ENCODE assay signal across 26 cellular contexts in genomic region chr11:12148466-12148865, GRCh38. TPM values are rescaled to one million over a fixed set of nuclear protein-coding genes. Genes with fewer than 3 reads are reported as not detected.
DNase-seq lines count a peak whose midpoint lies in the region; ATAC-seq lines count a peak whose summit lies in the region.
"Had no signal": no experiment of that assay in that cellular context is flagged by ENCODE, and none has a peak within 500 bp of the region (broad histone marks: within the 10 kb centered on the region; RNA-seq: fewer than 3 reads in every experiment).

No MANE protein-coding gene starts in this region.

- intact Hi-C loops in activated naive CD4-positive, alpha-beta T cell treated with anti-CD3 and anti-CD28 coated beads for 36 hours (cut with micrococcal nuclease): no loop called here
- intact Hi-C loops in naive thymus-derived CD4-positive, alpha-beta T cell (cut with micrococcal nuclease): no loop called here

- peaks cover 40% of the 10 kb centered on the region for H3K4me1 ChIP-seq in stomach smooth muscle (ENCODE audit: control insufficient read depth, insufficient read depth, low read length)
- H3K4me1 ChIP-seq in naive thymus-derived CD4-positive, alpha-beta T cell (ENCODE audit: control insufficient read depth in 2 of 2, insufficient read depth in 2 of 2, low read length in 2 of 2): peaks cover 0 to 27% of the 10 kb centered on the region in 2 donors
- H3K4me1 ChIP-seq: adrenal gland, HAP-1 had no signal

- H3K9me3 ChIP-seq in stomach smooth muscle (ENCODE audit: control insufficient read depth in 2 of 2, low read length in 2 of 2): no peaks in the 10 kb centered on the region
- H3K9me3 ChIP-seq in naive thymus-derived CD4-positive, alpha-beta T cell (ENCODE audit: control insufficient read depth in 2 of 3, low read length in 3 of 3): no peaks in the 10 kb centered on the region
- H3K9me3 ChIP-seq: adrenal gland, HAP-1, SJSA1, suprapubic skin had no signal

- H3K9me3 Mint-ChIP-seq in activated naive CD4-positive, alpha-beta T cell treated with anti-CD3 and anti-CD28 coated beads for 36 hours: no peaks in the 10 kb centered on the region
- H3K9me3 Mint-ChIP-seq in central memory CD8-positive, alpha-beta T cell: no peaks in the 10 kb centered on the region
- peaks cover 0 to 7% (median 0%) of the 10 kb centered on the region in 11 donors for H3K9me3 Mint-ChIP-seq in naive thymus-derived CD4-positive, alpha-beta T cell
- H3K9me3 Mint-ChIP-seq: IgD-negative memory B cell, nephron progenitor cell had no signal

- no peak overlapping the region for H3K9ac ChIP-seq in stomach smooth muscle (ENCODE audit: low read length in 2 of 2)

- H3K36me3 Mint-ChIP-seq in activated naive CD4-positive, alpha-beta T cell treated with anti-CD3 and anti-CD28 coated beads for 36 hours (ENCODE audit: low read depth): peaks cover 2% of the 10 kb centered on the region
- H3K36me3 Mint-ChIP-seq in central memory CD8-positive, alpha-beta T cell (ENCODE audit: insufficient read depth): no peaks in the 10 kb centered on the region
- peaks cover 0 to 36% (median 0%) of the 10 kb centered on the region in 5 donors for H3K36me3 Mint-ChIP-seq in naive thymus-derived CD4-positive, alpha-beta T cell
- H3K36me3 Mint-ChIP-seq: IgD-negative memory B cell had no signal

- no peaks in the 10 kb centered on the region for H3K27me3 Mint-ChIP-seq in activated naive CD4-positive, alpha-beta T cell treated with anti-CD3 and anti-CD28 coated beads for 36 hours (ENCODE audit: low read depth)
- no peaks in the 10 kb centered on the region for H3K27me3 Mint-ChIP-seq in central memory CD8-positive, alpha-beta T cell
- H3K27me3 Mint-ChIP-seq in naive thymus-derived CD4-positive, alpha-beta T cell: no peaks in the 10 kb centered on the region
- H3K27me3 Mint-ChIP-seq: CD4-positive, alpha-beta memory T cell; progenitor cell of endocrine pancreas had no signal

- CTCF ChIA-PET in activated naive CD4-positive, alpha-beta T cell treated with anti-CD3 and anti-CD28 coated beads for 36 hours (lab: Charles Lee): interaction anchor here (0.6 to 1.0 kb wide), 3 partner anchors 10 to 1888 kb away, joined by 3 to 7 read pairs (median 4); no protein-coding TSS in a partner anchor
- CTCF ChIA-PET in naive thymus-derived CD4-positive, alpha-beta T cell (lab: Charles Lee): interaction anchor here (0.6 kb wide), 1 partner anchor 10 kb away, joined by 3 read pairs; no protein-coding TSS in a partner anchor

- H3K27ac Mint-ChIP-seq in activated naive CD4-positive, alpha-beta T cell treated with anti-CD3 and anti-CD28 coated beads for 36 hours: peak overlapping the region; percentile 87
- H3K27ac Mint-ChIP-seq in central memory CD8-positive, alpha-beta T cell (ENCODE audit: low read depth): peak overlapping the region; percentile 49
- peak overlapping the region in 2 of 9 donors; percentile 28 to 88 for H3K27ac Mint-ChIP-seq in naive thymus-derived CD4-positive, alpha-beta T cell
- H3K27ac Mint-ChIP-seq: IgD-negative memory B cell, progenitor cell of endocrine pancreas had no signal

- peak overlapping the region; percentile 49 for H3K27ac ChIP-seq in stomach smooth muscle (ENCODE audit: low read length)
- no peak overlapping the region for H3K27ac ChIP-seq in naive thymus-derived CD4-positive, alpha-beta T cell (ENCODE audit: low read depth, low read length)
- H3K27ac ChIP-seq: PC-9, SJSA1, suprapubic skin had no signal

- H3K36me3 ChIP-seq in stomach smooth muscle (ENCODE audit: control insufficient read depth in 2 of 2, insufficient read depth in 2 of 2, low read length in 2 of 2): peaks cover 1 to 6% of the 10 kb centered on the region in 2 donors
- no peaks in the 10 kb centered on the region for H3K36me3 ChIP-seq in naive thymus-derived CD4-positive, alpha-beta T cell (ENCODE audit: control insufficient read depth in 2 of 3, insufficient read depth in 3 of 3, low read length in 3 of 3)
- H3K36me3 ChIP-seq: adrenal gland, HAP-1 had no signal

- no peak for DNase-seq in activated naive CD4-positive, alpha-beta T cell treated with anti-CD3 and anti-CD28 coated beads for 36 hours
- DNase-seq in activated naive CD4-positive, alpha-beta T cell (lab: John Stamatoyannopoulos, UW): no peak
- peak; percentile 1 for DNase-seq in NCI-H226
- DNase-seq in central memory CD8-positive, alpha-beta T cell (ENCODE audit: low spot score in 2 of 2): no peak
- no peak for DNase-seq in naive thymus-derived CD4-positive, alpha-beta T cell
- DNase-seq: activated CD4-positive, CD25-positive, alpha-beta regulatory T cell; adrenal gland; CD4-positive, alpha-beta memory T cell; central memory CD4-positive, alpha-beta T cell; DMS53; effector CD8-positive, alpha-beta T cell; glutamatergic neuron; NCI-H1694; nephron progenitor cell; PC-9; stimulated activated CD4-positive, alpha-beta T cell treated with anti-CD3 and anti-CD28 coated beads, Interleukin-4, amount 100 ng/mL, for 24 hours had no signal

- no peak overlapping the region for H3K4me3 Mint-ChIP-seq in activated naive CD4-positive, alpha-beta T cell treated with anti-CD3 and anti-CD28 coated beads for 36 hours
- H3K4me3 Mint-ChIP-seq in central memory CD8-positive, alpha-beta T cell: no peak overlapping the region
- peak overlapping the region in 1 of 10 donors; percentile 2 for H3K4me3 Mint-ChIP-seq in naive thymus-derived CD4-positive, alpha-beta T cell
- H3K4me3 Mint-ChIP-seq: IgD-negative memory B cell, nephron progenitor cell had no signal

- no peak overlapping the region for H3K4me3 ChIP-seq in stomach smooth muscle (ENCODE audit: low read length in 2 of 2)
- no peak overlapping the region for H3K4me3 ChIP-seq in naive thymus-derived CD4-positive, alpha-beta T cell (ENCODE audit: low read length)
- H3K4me3 ChIP-seq: adrenal gland, HAP-1, PC-9, SJSA1, skin epidermis, suprapubic skin had no signal

- ATAC-seq in central memory CD8-positive, alpha-beta T cell (replicated peaks; ENCODE audit: extremely low read depth, poor library complexity, severe bottlenecking): no peak
- ATAC-seq in GM19467 (IDR thresholded peaks at IDR 0.05; ENCODE audit: unreplicated experiment): no peak
- no peak for ATAC-seq in GM21381 (IDR thresholded peaks at IDR 0.05; ENCODE audit: unreplicated experiment)
- ATAC-seq in naive thymus-derived CD4-positive, alpha-beta T cell: no peak
- ATAC-seq: left colon had no signal

- POLR2A ChIA-PET in naive thymus-derived CD4-positive, alpha-beta T cell (lab: Charles Lee): no interaction called here

- H3K4me1 Mint-ChIP-seq in activated naive CD4-positive, alpha-beta T cell treated with anti-CD3 and anti-CD28 coated beads for 36 hours (ENCODE audit: low read depth): peaks cover 61% of the 10 kb centered on the region
- peaks cover 47% of the 10 kb centered on the region for H3K4me1 Mint-ChIP-seq in central memory CD8-positive, alpha-beta T cell
- peaks cover 29 to 82% (median 52%) of the 10 kb centered on the region in 7 donors for H3K4me1 Mint-ChIP-seq in naive thymus-derived CD4-positive, alpha-beta T cell

- no peaks in the 10 kb centered on the region for H3K27me3 ChIP-seq in stomach smooth muscle (ENCODE audit: control insufficient read depth in 1 of 2, insufficient read depth in 2 of 2, low read length in 2 of 2)
- no peaks in the 10 kb centered on the region for H3K27me3 ChIP-seq in naive thymus-derived CD4-positive, alpha-beta T cell (ENCODE audit: control insufficient read depth in 2 of 2, insufficient read depth in 2 of 2, low read length in 2 of 2)
- H3K27me3 ChIP-seq: adrenal gland, SJSA1, suprapubic skin had no signal

RNA-seq across cellular contexts. Expression of gene MICAL2, which starts 38.1 kb away (rescaled TPM):
- total RNA-seq in activated naive CD4-positive, alpha-beta T cell treated with anti-CD3 and anti-CD28 coated beads for 36 hours: 10 to 100 TPM; 48.7 to 54.6 TPM
- total RNA-seq in naive thymus-derived CD4-positive, alpha-beta T cell: 100 to 1,000 TPM in 1 of 5 experiments, 10 to 100 TPM in 2, 1 to 10 TPM in 2; 5.8 to 112 (median 13.4) TPM
- polyA plus RNA-seq in naive thymus-derived CD4-positive, alpha-beta T cell: 1 to 10 TPM; 1.1 to 2.6 TPM
